7 cellular contexts compared by ENCODE assay signal in the genomic region with DNA sequence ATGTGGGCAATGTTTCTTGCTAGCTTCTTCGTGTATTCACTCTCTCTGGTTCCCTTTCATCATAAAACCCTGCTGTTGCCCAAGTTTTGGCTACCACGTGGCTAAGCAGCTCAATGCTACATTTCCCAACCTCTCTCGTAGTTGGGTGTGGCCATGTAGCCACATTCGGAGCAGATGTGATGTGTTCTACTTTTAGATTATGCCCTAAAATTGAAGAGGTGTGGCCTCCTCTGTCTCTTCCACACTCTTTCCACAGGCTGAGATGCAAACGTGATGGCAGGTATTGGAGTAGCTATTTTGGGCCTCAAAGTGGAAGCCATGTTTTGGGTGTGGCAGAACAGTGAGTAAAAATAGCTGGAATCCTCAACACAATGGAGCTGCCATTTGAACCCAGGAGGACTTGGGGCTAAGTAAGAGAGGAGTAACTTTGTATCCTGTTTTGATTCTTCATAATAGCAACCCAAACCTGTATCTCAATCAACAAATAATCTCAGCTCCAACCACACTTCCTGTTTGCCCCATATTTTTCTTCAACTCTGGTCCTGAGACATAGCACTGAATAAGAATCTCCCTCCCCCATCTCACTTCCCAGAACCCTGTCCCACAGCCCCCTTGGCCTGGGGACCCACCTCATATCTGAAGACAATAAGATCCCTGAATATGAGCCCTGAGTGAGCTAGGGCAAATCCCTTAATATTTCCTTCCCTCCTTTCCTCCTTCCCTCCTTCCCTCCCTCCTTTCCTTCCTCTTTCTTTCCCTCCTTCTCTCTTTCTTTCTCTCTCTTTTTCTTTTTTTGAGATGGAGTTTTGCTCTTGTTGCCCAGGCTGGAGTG. TPM values are rescaled to one million over a fixed set of nuclear protein-coding genes. Genes with fewer than 3 reads are reported as not detected.
DNase-seq lines count a peak whose midpoint lies in the region; ATAC-seq and TF ChIP-seq lines count a peak whose summit lies in the region.
"Had no signal": no experiment of that assay in that cellular context is flagged by ENCODE, and none has a peak within 500 bp of the region (broad histone marks: within the 10 kb centered on the region; RNA-seq: fewer than 3 reads in every experiment).

No MANE protein-coding gene starts in this region.

- no peak overlapping the region for H3K4me3 Mint-ChIP-seq in activated CD4-positive, alpha-beta T cell treated with anti-CD3 and anti-CD28 coated beads, Interleukin-2, amount 10 ng/mL, durations not matched to agents 7 days and 5 days

- peaks cover 6% of the 10 kb centered on the region for H3K9me3 Mint-ChIP-seq in activated CD4-positive, alpha-beta T cell treated with anti-CD3 and anti-CD28 coated beads, Interleukin-2, amount 10 ng/mL, durations not matched to agents 7 days and 5 days

- H3K36me3 Mint-ChIP-seq in activated CD4-positive, alpha-beta T cell treated with anti-CD3 and anti-CD28 coated beads, Interleukin-2, amount 10 ng/mL, durations not matched to agents 7 days and 5 days (ENCODE audit: low read depth), result peaks cover 6% of the 10 kb centered on the region

- no peak for ATAC-seq in SK-N-SH treated with all-trans-retinoic acid at 6 μM for 48 hours

- no peaks in the 10 kb centered on the region for H3K9me3 ChIP-seq in stomach

- peaks cover 0 to 34% (median 13%) of the 10 kb centered on the region in 4 donors for H3K36me3 ChIP-seq in stomach

- peaks cover 39 to 80% (median 58%) of the 10 kb centered on the region in 4 donors for H3K4me1 ChIP-seq in stomach

- peak overlapping the region in 4 of 5 donors; percentile 25 to 93 (median 76) for H3K27ac ChIP-seq in stomach

- DNase-seq in activated CD4-positive, alpha-beta T cell treated with anti-CD3 and anti-CD28 coated beads, Interleukin-2, amount 10 ng/mL, durations not matched to agents 7 days and 5 days, result no peak
- no peak for DNase-seq in activated CD4-positive, alpha-beta T cell treated with anti-CD3 and anti-CD28 coated beads for 4 hours
- DNase-seq in epithelial cell of esophagus (ENCODE audit: low read depth) (peak; percentile 64), stomach (peak; percentile 47), putamen (ENCODE audit: low spot score) (no peak)
- DNase-seq: ACHN had no signal

- WGBS in stomach, 5 donors, result 52 to 77% (median 71%) methylated on average over 5 of the region's 5 CpGs

- intact Hi-C loops in stomach (cut with DNase I; ENCODE audit: low total_unique reads), result no loop called here

- H3K4me1 Mint-ChIP-seq in activated CD4-positive, alpha-beta T cell treated with anti-CD3 and anti-CD28 coated beads, Interleukin-2, amount 10 ng/mL, durations not matched to agents 7 days and 5 days, result peaks cover 28% of the 10 kb centered on the region

- TF ChIP-seq POLR2A in stomach (IDR thresholded peaks at IDR 0.05), result no peak

- no peak for TF ChIP-seq EP300 in stomach (IDR thresholded peaks at IDR 0.05)

- no peaks in the 10 kb centered on the region for H3K27me3 ChIP-seq in stomach

- POLR2A ChIA-PET in activated CD4-positive, alpha-beta T cell treated with anti-CD3 and anti-CD28 coated beads, Interleukin-2, amount 10 ng/mL, durations not matched to agents 7 days and 5 days (lab: Charles Lee), result no interaction called here

- H3K27ac Mint-ChIP-seq in activated CD4-positive, alpha-beta T cell treated with anti-CD3 and anti-CD28 coated beads, Interleukin-2, amount 10 ng/mL, durations not matched to agents 7 days and 5 days, result peak overlapping the region; percentile 93

- H3K27me3 Mint-ChIP-seq in activated CD4-positive, alpha-beta T cell treated with anti-CD3 and anti-CD28 coated beads, Interleukin-2, amount 10 ng/mL, durations not matched to agents 7 days and 5 days, result no peaks in the 10 kb centered on the region

- CTCF ChIA-PET in activated CD4-positive, alpha-beta T cell treated with anti-CD3 and anti-CD28 coated beads, Interleukin-2, amount 10 ng/mL, durations not matched to agents 7 days and 5 days (lab: Charles Lee), result interaction anchor here (0.7 kb wide), 1 partner anchor 29 kb away, joined by 3 read pairs; a partner anchor contains a TSS

- no peak overlapping the region for H3K4me3 ChIP-seq in epithelial cell of esophagus (ENCODE audit: low read length)
- no peak overlapping the region for H3K4me3 ChIP-seq in stomach

- no peak for TF ChIP-seq CTCF in epithelial cell of esophagus (IDR thresholded peaks at IDR 0.05; ENCODE audit: insufficient read depth, low read depth, low read length, missing control alignments)
- TF ChIP-seq CTCF in stomach (IDR thresholded peaks at IDR 0.05), result no peak

TF ChIP-seq in SK-N-SH treated with all-trans-retinoic acid at 6 μM for 48 hours, 23 proteins besides CTCF, POLR2A, EP300 and RAD21 (continues in another document):
- TF ChIP-seq ESRRG (CRISPR knock-in tag; IDR thresholded peaks at IDR 0.05), result no peak
- TF ChIP-seq, protein P1, sequence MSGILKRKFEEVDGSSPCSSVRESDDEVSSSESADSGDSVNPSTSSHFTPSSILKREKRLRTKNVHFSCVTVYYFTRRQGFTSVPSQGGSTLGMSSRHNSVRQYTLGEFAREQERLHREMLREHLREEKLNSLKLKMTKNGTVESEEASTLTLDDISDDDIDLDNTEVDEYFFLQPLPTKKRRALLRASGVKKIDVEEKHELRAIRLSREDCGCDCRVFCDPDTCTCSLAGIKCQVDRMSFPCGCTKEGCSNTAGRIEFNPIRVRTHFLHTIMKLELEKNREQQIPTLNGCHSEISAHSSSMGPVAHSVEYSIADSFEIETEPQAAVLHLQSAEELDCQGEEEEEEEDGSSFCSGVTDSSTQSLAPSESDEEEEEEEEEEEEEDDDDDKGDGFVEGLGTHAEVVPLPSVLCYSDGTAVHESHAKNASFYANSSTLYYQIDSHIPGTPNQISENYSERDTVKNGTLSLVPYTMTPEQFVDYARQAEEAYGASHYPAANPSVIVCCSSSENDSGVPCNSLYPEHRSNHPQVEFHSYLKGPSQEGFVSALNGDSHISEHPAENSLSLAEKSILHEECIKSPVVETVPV (CRISPR knock-in tag; IDR thresholded peaks at IDR 0.05), result no peak
- no peak for TF ChIP-seq ZNF8 (CRISPR knock-in tag; IDR thresholded peaks at IDR 0.05)
- no peak for TF ChIP-seq ZNF565 (CRISPR knock-in tag; conservative IDR thresholded peaks at IDR 0.05; ENCODE audit: low read depth)
- TF ChIP-seq ZC3H10 (CRISPR knock-in tag; IDR thresholded peaks at IDR 0.05), result no peak
- TF ChIP-seq ZFP30 (CRISPR knock-in tag; IDR thresholded peaks at IDR 0.05), result no peak
- TF ChIP-seq OSR1 (CRISPR knock-in tag; IDR thresholded peaks at IDR 0.05), result no peak
- no peak for TF ChIP-seq ISL1 (CRISPR knock-in tag; IDR thresholded peaks at IDR 0.05)
- TF ChIP-seq, protein P2, sequence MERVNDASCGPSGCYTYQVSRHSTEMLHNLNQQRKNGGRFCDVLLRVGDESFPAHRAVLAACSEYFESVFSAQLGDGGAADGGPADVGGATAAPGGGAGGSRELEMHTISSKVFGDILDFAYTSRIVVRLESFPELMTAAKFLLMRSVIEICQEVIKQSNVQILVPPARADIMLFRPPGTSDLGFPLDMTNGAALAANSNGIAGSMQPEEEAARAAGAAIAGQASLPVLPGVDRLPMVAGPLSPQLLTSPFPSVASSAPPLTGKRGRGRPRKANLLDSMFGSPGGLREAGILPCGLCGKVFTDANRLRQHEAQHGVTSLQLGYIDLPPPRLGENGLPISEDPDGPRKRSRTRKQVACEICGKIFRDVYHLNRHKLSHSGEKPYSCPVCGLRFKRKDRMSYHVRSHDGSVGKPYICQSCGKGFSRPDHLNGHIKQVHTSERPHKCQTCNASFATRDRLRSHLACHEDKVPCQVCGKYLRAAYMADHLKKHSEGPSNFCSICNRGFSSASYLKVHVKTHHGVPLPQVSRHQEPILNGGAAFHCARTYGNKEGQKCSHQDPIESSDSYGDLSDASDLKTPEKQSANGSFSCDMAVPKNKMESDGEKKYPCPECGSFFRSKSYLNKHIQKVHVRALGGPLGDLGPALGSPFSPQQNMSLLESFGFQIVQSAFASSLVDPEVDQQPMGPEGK (CRISPR knock-in tag; IDR thresholded peaks at IDR 0.05; ENCODE audit: borderline replicate concordance), result no peak
- no peak for TF ChIP-seq PPARA (CRISPR knock-in tag; IDR thresholded peaks at IDR 0.05; ENCODE audit: borderline replicate concordance)
- no peak for TF ChIP-seq SNAI2 (CRISPR knock-in tag; IDR thresholded peaks at IDR 0.05)
- TF ChIP-seq TOX (CRISPR knock-in tag; IDR thresholded peaks at IDR 0.05; ENCODE audit: borderline replicate concordance), result no peak
- TF ChIP-seq TCF4 (CRISPR knock-in tag; IDR thresholded peaks at IDR 0.05; ENCODE audit: borderline replicate concordance), result no peak
- TF ChIP-seq RARB (CRISPR knock-in tag; IDR thresholded peaks at IDR 0.05), result no peak

RNA-seq across cellular contexts. Expression of a gene that starts 4.0 kb away (rescaled TPM):
- not detected for total RNA-seq in activated CD4-positive, alpha-beta T cell treated with anti-CD3 and anti-CD28 coated beads, Interleukin-2, amount 10 ng/mL, durations not matched to agents 7 days and 5 days
- total RNA-seq in stomach, result 100 to 1,000 TPM in 1 of 5 donors, 10 to 100 TPM in 3, 1 to 10 TPM in 1; 4.2 to 251 (median 14.0) TPM
- 100 to 1,000 TPM; 123 to 239 (median 126) TPM for polyA plus RNA-seq in stomach

RNA-seq across cellular contexts. Expression of a gene that starts 19.0 kb away (rescaled TPM):
- total RNA-seq in activated CD4-positive, alpha-beta T cell treated with anti-CD3 and anti-CD28 coated beads, Interleukin-2, amount 10 ng/mL, durations not matched to agents 7 days and 5 days, result 10 to 100 TPM; 49.3 to 60.6 TPM
- 100 to 1,000 TPM in 1 of 5 donors, 10 to 100 TPM in 2, 1 to 10 TPM in 2; 4.3 to 115 (median 12.9) TPM for total RNA-seq in stomach
- 10 to 100 TPM; 32.2 to 52.5 (median 33.7) TPM for polyA plus RNA-seq in stomach

RNA-seq across cellular contexts. Expression of a gene that starts 28.1 kb away (rescaled TPM):
- total RNA-seq in activated CD4-positive, alpha-beta T cell treated with anti-CD3 and anti-CD28 coated beads, Interleukin-2, amount 10 ng/mL, durations not matched to agents 7 days and 5 days, result not detected
- not detected for total RNA-seq in stomach
- under 1 TPM in 1 of 3 donors, not detected in 2; 0.20 TPM for polyA plus RNA-seq in stomach

RNA-seq across cellular contexts. Expression of a gene that starts 40.3 kb away (rescaled TPM):
- total RNA-seq in activated CD4-positive, alpha-beta T cell treated with anti-CD3 and anti-CD28 coated beads, Interleukin-2, amount 10 ng/mL, durations not matched to agents 7 days and 5 days, result 10 to 100 TPM; 16.7 to 21.4 TPM
- 10 to 100 TPM in 1 of 5 donors, 1 to 10 TPM in 2, not detected in 2; 1.1 to 86.9 (median 1.2) TPM for total RNA-seq in stomach
- 1 to 10 TPM in 1 of 3 donors, under 1 TPM in 2; 0.83 to 1.5 (median 0.92) TPM for polyA plus RNA-seq in stomach

RNA-seq across cellular contexts. Expression of a gene that starts 42.9 kb away (rescaled TPM):
- 10 to 100 TPM; 53.4 to 58.4 TPM for total RNA-seq in activated CD4-positive, alpha-beta T cell treated with anti-CD3 and anti-CD28 coated beads, Interleukin-2, amount 10 ng/mL, durations not matched to agents 7 days and 5 days
- total RNA-seq in stomach, result 10 to 100 TPM; 10.5 to 55.6 (median 22.8) TPM
- polyA plus RNA-seq in stomach, result 10 to 100 TPM in 2 of 3 donors, 1 to 10 TPM in 1; 6.6 to 25.0 (median 10.8) TPM

Comparison
In these comparisons a context has a peak if more than half of its experiments do, and no peak if none do; other contexts are left out.
1. DNase-seq: peak in epithelial cell of esophagus (single experiment) and stomach (single experiment); none in activated CD4-positive, alpha-beta T cell treated with anti-CD3 and anti-CD28 coated beads, Interleukin-2, amount 10 ng/mL, durations not matched to agents 7 days and 5 days (single experiment), activated CD4-positive, alpha-beta T cell treated with anti-CD3 and anti-CD28 coated beads for 4 hours (0 of 2) and putamen (single experiment).
2. RNA of a gene that starts 4.0 kb away (total RNA-seq): 4.2 to 251 TPM in stomach; not detected in activated CD4-positive, alpha-beta T cell treated with anti-CD3 and anti-CD28 coated beads, Interleukin-2, amount 10 ng/mL, durations not matched to agents 7 days and 5 days; every median in the first group is over 4 times any median in the second.